Comparison of ENCODE assay signal across 24 cellular contexts in the genomic region with DNA sequence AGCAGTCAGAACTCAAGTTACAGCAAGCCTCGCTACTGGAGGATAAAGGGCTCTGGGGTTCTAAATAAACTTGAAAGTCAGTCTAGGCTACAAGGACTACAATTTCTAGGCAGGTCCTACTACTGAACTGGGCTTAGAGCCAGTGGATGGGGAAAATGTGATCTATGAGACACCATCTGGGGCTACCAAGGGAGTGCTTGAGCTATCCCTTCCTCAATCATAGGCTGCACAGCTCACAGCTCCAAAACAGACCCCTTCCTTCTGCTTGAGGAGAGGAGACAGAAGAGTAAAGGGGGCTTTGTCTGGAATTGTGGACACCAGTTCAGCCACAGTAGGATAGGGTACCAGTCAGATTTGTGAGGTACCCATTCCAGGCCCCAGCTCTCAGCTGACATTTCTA.
"Had no signal": no experiment of that assay in that cellular context is flagged by ENCODE, and none has a peak within 500 bp of the region (broad histone marks: within the 10 kb centered on the region; RNA-seq: fewer than 3 reads in every experiment).

No MANE protein-coding gene starts in this region.

- H3K4me1 Mint-ChIP-seq: activated CD4-positive, alpha-beta memory T cell treated with anti-CD3 and anti-CD28 coated beads, Interleukin-2, amount 10 ng/mL, durations not matched to agents 7 days and 5 days; activated CD4-positive, alpha-beta T cell treated with anti-CD3 and anti-CD28 coated beads, Interleukin-2, amount 10 ng/mL, durations not matched to agents 7 days and 5 days; activated T-helper 17 cell treated with anti-CD3 and anti-CD28 coated beads, Interleukin-2, amount 50 U/mL, for 72 hours had no signal

- H3K27ac Mint-ChIP-seq: activated CD4-positive, alpha-beta memory T cell treated with anti-CD3 and anti-CD28 coated beads, Interleukin-2, amount 10 ng/mL, durations not matched to agents 7 days and 5 days; activated CD4-positive, alpha-beta T cell treated with anti-CD3 and anti-CD28 coated beads, Interleukin-2, amount 10 ng/mL, durations not matched to agents 7 days and 5 days; activated naive CD8-positive, alpha-beta T cell; activated T-helper 17 cell treated with anti-CD3 and anti-CD28 coated beads, Interleukin-2, amount 50 U/mL, for 72 hours had no signal

- H3K4me3 Mint-ChIP-seq: activated CD4-positive, alpha-beta memory T cell treated with anti-CD3 and anti-CD28 coated beads, Interleukin-2, amount 10 ng/mL, durations not matched to agents 7 days and 5 days; activated CD4-positive, alpha-beta T cell treated with anti-CD3 and anti-CD28 coated beads, Interleukin-2, amount 10 ng/mL, durations not matched to agents 7 days and 5 days; activated naive CD4-positive, alpha-beta T cell treated with anti-CD3 and anti-CD28 coated beads for 36 hours; activated naive CD8-positive, alpha-beta T cell; activated T-helper 17 cell treated with anti-CD3 and anti-CD28 coated beads, Interleukin-2, amount 50 U/mL, for 72 hours had no signal

- H3K27ac ChIP-seq: SK-N-MC, VCaP had no signal

- FAIRE-seq: K562 had no signal

- H3K36me3 Mint-ChIP-seq: activated naive CD8-positive, alpha-beta T cell had no signal

- ATAC-seq: activated T-helper 17 cell treated with anti-CD3 and anti-CD28 coated beads, Interleukin-2, amount 50 U/mL, for 72 hours; K562; Panc1; Right ventricle myocardium inferior had no signal

- DNase-seq: activated CD4-positive, alpha-beta memory T cell treated with anti-CD3 and anti-CD28 coated beads, Interleukin-2, amount 10 ng/mL, durations not matched to agents 7 days and 5 days; activated CD4-positive, alpha-beta T cell treated with anti-CD3 and anti-CD28 coated beads, Interleukin-2, amount 10 ng/mL, durations not matched to agents 7 days and 5 days; activated CD4-positive, CD25-positive, alpha-beta regulatory T cell; activated gamma-delta T cell; activated naive CD4-positive, alpha-beta T cell treated with anti-CD3 and anti-CD28 coated beads for 36 hours; activated T-cell treated with anti-CD3 and anti-CD28 coated beads for 4 hours; activated T-cell treated with anti-CD3 and anti-CD28 coated beads, Interleukin-2, amount 50 U/mL, for 48 hours; Karpas-422; NCI-H1048; NCI-H1417; NCI-H2029; NCI-H345; NCI-H510A treated with DMSO at 0.1 percent for 48 hours; NK-92 treated with Interleukin-12 subunit alpha and Interleukin-12 subunit beta, amount 100 ng/mL, for 24 hours; OCI-M1; RPMI8226; T-helper 1 cell had no signal

- H3K4me3 ChIP-seq: K562, SK-N-MC had no signal

- H3K27me3 Mint-ChIP-seq: activated CD4-positive, alpha-beta memory T cell treated with anti-CD3 and anti-CD28 coated beads, Interleukin-2, amount 10 ng/mL, durations not matched to agents 7 days and 5 days; activated CD4-positive, alpha-beta T cell treated with anti-CD3 and anti-CD28 coated beads, Interleukin-2, amount 10 ng/mL, durations not matched to agents 7 days and 5 days; activated naive CD8-positive, alpha-beta T cell; activated T-helper 17 cell treated with anti-CD3 and anti-CD28 coated beads, Interleukin-2, amount 50 U/mL, for 72 hours had no signal
